In the genomic region with DNA sequence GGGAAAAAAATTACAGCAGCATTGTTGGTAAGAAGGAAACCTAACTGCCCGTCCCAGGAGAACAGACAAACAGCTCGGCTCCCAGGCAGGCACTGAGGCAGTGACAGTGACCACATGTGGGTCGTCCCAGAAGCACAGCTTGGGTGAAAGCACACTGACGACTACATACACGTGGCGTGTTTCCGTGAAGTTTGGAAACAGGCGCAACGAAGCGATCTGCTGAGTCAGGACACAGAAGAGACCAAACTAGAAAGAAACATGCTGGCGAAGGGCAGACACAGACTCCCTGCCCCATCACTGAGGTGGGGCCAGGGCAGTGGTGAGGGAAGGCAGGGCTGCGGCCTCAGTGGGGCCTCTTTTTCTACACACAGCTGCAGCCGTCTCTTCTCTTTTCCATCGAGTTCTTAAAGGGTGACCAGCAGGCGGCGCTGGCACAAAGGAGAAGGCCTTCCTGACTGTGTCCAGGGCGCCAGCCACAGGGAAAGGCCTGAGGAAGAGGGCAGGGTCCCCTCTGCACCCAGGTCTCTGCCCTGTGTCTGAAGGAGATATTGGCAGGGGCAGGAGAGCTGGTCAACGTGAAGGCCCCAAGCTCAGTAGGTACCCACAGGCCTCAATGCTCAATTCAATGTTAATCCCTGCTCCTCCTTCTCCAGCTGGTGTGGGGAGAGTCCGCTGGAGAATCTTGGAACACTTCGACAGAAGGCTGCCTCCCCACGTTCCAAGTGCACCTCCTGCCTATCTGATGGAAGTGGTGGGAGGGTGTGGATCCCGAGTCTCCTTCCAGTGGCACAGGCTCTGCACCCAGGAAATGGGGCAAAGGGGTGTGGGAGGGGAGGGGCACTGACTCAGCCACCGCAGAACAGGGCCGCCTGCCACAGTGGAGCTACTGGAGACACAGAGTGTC, we compare ENCODE assay signal across 8 cellular contexts. TPM values are rescaled to one million over a fixed set of nuclear protein-coding genes. Genes with fewer than 3 reads are reported as not detected.
A peak's percentile ranks its signal among the peaks of the same experiment; 100 is the strongest.
DNase-seq lines count a peak whose midpoint lies in the region; ATAC-seq and TF ChIP-seq lines count a peak whose summit lies in the region.

No MANE protein-coding gene starts in this region.

- no peaks in the 10 kb centered on the region for H3F3A ChIP-seq in neural progenitor cell (ENCODE audit: low read depth)

- H3K27ac ChIP-seq in C4-2B (no peak overlapping the region), neural progenitor cell (no peak overlapping the region), vagina (no peak overlapping the region)

- H3K9ac ChIP-seq in neural progenitor cell: no peak overlapping the region

- no peak overlapping the region for H3K4me3 Mint-ChIP-seq in neural progenitor cell

- H3K4me1 Mint-ChIP-seq in neural progenitor cell: no peaks in the 10 kb centered on the region

- no peaks in the 10 kb centered on the region for H3K27me3 ChIP-seq in neural progenitor cell
- no peaks in the 10 kb centered on the region for H3K27me3 ChIP-seq in vagina

- intact Hi-C loops in vagina (cut with DNase I): loop anchor here (5.0 kb wide), 2 partner anchors 55 to 180 kb away; a partner anchor contains a TSS

- H3K9me3 Mint-ChIP-seq in neural progenitor cell: no peaks in the 10 kb centered on the region

- H3K36me3 ChIP-seq in neural progenitor cell (no peaks in the 10 kb centered on the region), vagina (peaks cover 0 to 59% of the 10 kb centered on the region in 2 donors)

- no peak overlapping the region for H2AFZ ChIP-seq in neural progenitor cell (replicated peaks)

- H3K4me1 ChIP-seq in neural progenitor cell (no peaks in the 10 kb centered on the region), vagina (no peaks in the 10 kb centered on the region)

- H3K9me3 ChIP-seq in neural progenitor cell (ENCODE audit: low read depth): no peaks in the 10 kb centered on the region
- H3K9me3 ChIP-seq in vagina: no peaks in the 10 kb centered on the region

- H3K36me3 Mint-ChIP-seq in neural progenitor cell: peaks cover 18% of the 10 kb centered on the region

- TF ChIP-seq CTCF in C4-2B (conservative IDR thresholded peaks at IDR 0.05): peak; percentile 93
- TF ChIP-seq CTCF in foreskin fibroblast (IDR thresholded peaks at IDR 0.05; ENCODE audit: low read depth, low read length): peak; percentile 69
- TF ChIP-seq CTCF in neural progenitor cell (IDR thresholded peaks at IDR 0.05): peak; percentile 85
- peak; percentile 66 to 76 (median 75) for TF ChIP-seq CTCF in vagina (IDR thresholded peaks at IDR 0.05)

- H3K27ac Mint-ChIP-seq in neural progenitor cell: no peak overlapping the region

- H3K4me3 ChIP-seq in foreskin fibroblast (ENCODE audit: low read depth in 1 of 2, low read length in 2 of 2) (no peak overlapping the region), neural progenitor cell (no peak overlapping the region), vagina (no peak overlapping the region)

- ATAC-seq in HG02885 (IDR thresholded peaks at IDR 0.05; ENCODE audit: poor library complexity, unreplicated experiment) (peak; percentile 47), HG03175 (IDR thresholded peaks at IDR 0.05; ENCODE audit: unreplicated experiment) (no peak)

- peak; percentile 55 for DNase-seq in NOMO-1 treated with dmso at 0.1 percent for 144 hours (lab: John Stamatoyannopoulos, UW; ENCODE audit: unreplicated experiment)
- peak; percentile 60 for DNase-seq in activated naive CD4-positive, alpha-beta T cell treated with Interleukin-2 at 50 U/mL for 16 hours
- DNase-seq in foreskin fibroblast: peak; percentile 52 to 86
- peak; percentile 93 for DNase-seq in neural progenitor cell (ENCODE audit: low spot score)
- DNase-seq in vagina (ENCODE audit: extremely low spot score in 2 of 2): no peak

- no peak for TF ChIP-seq POLR2A in vagina (IDR thresholded peaks at IDR 0.05)

- H3K4me2 ChIP-seq in neural progenitor cell: no peak overlapping the region

- peaks cover 6% of the 10 kb centered on the region for H3K79me2 ChIP-seq in neural progenitor cell (ENCODE audit: low read depth)

- peaks cover 2% of the 10 kb centered on the region for H3K27me3 Mint-ChIP-seq in neural progenitor cell (ENCODE audit: insufficient read depth, low read depth)

- H4K20me1 ChIP-seq in neural progenitor cell (ENCODE audit: low read depth): no peaks in the 10 kb centered on the region

RNA-seq across cellular contexts. Expression of a gene that starts 19.9 kb away (rescaled TPM):
- total RNA-seq in neural progenitor cell (ENCODE audit: low replicate concordance): 17.2 and 22.3 TPM in 2 replicates
- 26.0 TPM for total RNA-seq in vagina

RNA-seq across cellular contexts. Expression of a gene that starts 45.2 kb away (rescaled TPM):
- 108 and 191 TPM in 2 replicates for total RNA-seq in neural progenitor cell (ENCODE audit: low replicate concordance)
- 108 TPM for total RNA-seq in vagina

Comparison
In these comparisons a context has a peak if more than half of its experiments do, and no peak if none do; other contexts are left out.
1. DNase-seq: peak in NOMO-1 treated with dmso at 0.1 percent for 144 hours (single experiment), activated naive CD4-positive, alpha-beta T cell treated with Interleukin-2 at 50 U/mL for 16 hours (single experiment), foreskin fibroblast (2 of 2) and neural progenitor cell (single experiment); none in vagina (0 of 2).
2. Peak in every context shown above with its lines, with median percentiles within 50 percentile points of each other: CTCF ChIP-seq.